In genomic region chrX:107721966-107722707, GRCh38 we compare ENCODE assay signal across 20 cellular contexts. TPM values are rescaled to one million over a fixed set of nuclear protein-coding genes. Genes with fewer than 3 reads are reported as not detected.
DNase-seq lines count a peak whose midpoint lies in the region; ATAC-seq and TF ChIP-seq lines count a peak whose summit lies in the region.
"Had no signal": no experiment of that assay in that cellular context is flagged by ENCODE, and none has a peak within 500 bp of the region (broad histone marks: within the 10 kb centered on the region; RNA-seq: fewer than 3 reads in every experiment).

No MANE protein-coding gene starts in this region.

- H3K36me3 Mint-ChIP-seq in activated B cell treated with CpG ODN at 0.5 μM for 24 hours (ENCODE audit: low read depth) = no peaks in the 10 kb centered on the region
- no peaks in the 10 kb centered on the region for H3K36me3 Mint-ChIP-seq in naive B cell
- H3K36me3 Mint-ChIP-seq: activated naive CD4-positive, alpha-beta T cell treated with anti-CD3 and anti-CD28 coated beads, Interleukin-2, amount 50 U/mL, for 24 hours; CD14-positive monocyte; natural killer cell had no signal

- H3K4me2 ChIP-seq in GM23248 (ENCODE audit: unreplicated experiment) = no peak overlapping the region

- no peak overlapping the region for H3K27ac ChIP-seq in GM23248
- H3K27ac ChIP-seq: 22Rv1, foreskin keratinocyte, lower lobe of right lung had no signal

- H3K27me3 ChIP-seq in GM23248 (replicated peaks; ENCODE audit: insufficient read depth) = no peaks in the 10 kb centered on the region
- H3K27me3 ChIP-seq: foreskin keratinocyte, upper lobe of left lung had no signal

- CTCF ChIA-PET in activated B cell treated with CpG ODN at 0.5 μM for 24 hours (lab: Charles Lee) = interaction anchor here (2.0 to 7.3 kb wide), 2 partner anchors 50 to 54 kb away, joined by 8 to 128 read pairs; partner anchors contain the start of gene TSC22D3

- no peaks in the 10 kb centered on the region for H3K9me3 ChIP-seq in GM23248 (ENCODE audit: low read depth)
- H3K9me3 ChIP-seq: HAP-1, lower lobe of right lung, upper lobe of left lung had no signal

- no peaks in the 10 kb centered on the region; the same call in 1 of the 2 replicates for H3K79me2 ChIP-seq in GM23248 (ENCODE audit: insufficient read depth)

- H3K9me3 Mint-ChIP-seq in activated B cell treated with CpG ODN at 0.5 μM for 24 hours = no peaks in the 10 kb centered on the region
- peaks cover 0 to 2% (median 0%) of the 10 kb centered on the region in 7 donors for H3K9me3 Mint-ChIP-seq in naive B cell
- H3K9me3 Mint-ChIP-seq: activated naive CD4-positive, alpha-beta T cell treated with anti-CD3 and anti-CD28 coated beads, Interleukin-2, amount 50 U/mL, for 24 hours; CD14-positive monocyte; natural killer cell had no signal

- H3K4me1 ChIP-seq in GM23248 (ENCODE audit: insufficient read depth) = peaks cover 8% of the 10 kb centered on the region

- no peaks in the 10 kb centered on the region for H3K36me3 ChIP-seq in GM23248 (ENCODE audit: low read depth)
- H3K36me3 ChIP-seq: HAP-1, lower lobe of right lung, upper lobe of left lung had no signal

- WGBS in GM23248 (ENCODE audit: low coverage in 1 of 2, low lambda C conversion rate in 2 of 2, missing lambda C conversion rate in 2 of 2), 2 experiments = 81% methylated on average over 5 of the region's 5 CpGs

- H3K9ac ChIP-seq in GM23248 = no peak overlapping the region

- H3K4me3 ChIP-seq in GM23248 = no peak overlapping the region
- H3K4me3 ChIP-seq: HAP-1, lower lobe of right lung, upper lobe of left lung had no signal

- H3K9me2 ChIP-seq in GM23248 (ENCODE audit: insufficient read depth) = no peaks in the 10 kb centered on the region

- no peaks in the 10 kb centered on the region for H3F3A ChIP-seq in GM23248 (ENCODE audit: insufficient read depth)

- ATAC-seq in activated B cell treated with CpG ODN at 0.5 μM for 24 hours (ENCODE audit: low read depth) (no peak), naive B cell (ENCODE audit: low read depth in 2 of 2) (no peak), HG03139 (IDR thresholded peaks at IDR 0.05; ENCODE audit: unreplicated experiment) (no peak)
- ATAC-seq: foreskin keratinocyte, lower lobe of right lung, natural killer cell had no signal

- DNase-seq in NCI-H748 (lab: John Stamatoyannopoulos, UW; ENCODE audit: unreplicated experiment) = peak; percentile 10
- DNase-seq in NCI-H748 treated with DMSO at 0.1 percent for 48 hours (lab: John Stamatoyannopoulos, UW) = no peak
- no peak for DNase-seq in activated B cell treated with CpG ODN at 0.5 μM for 24 hours
- DNase-seq in naive B cell = no peak
- DNase-seq in superior temporal gyrus (ENCODE audit: extremely low spot score) = peak; percentile 47
- DNase-seq in GM23248 = no peak
- no peak for DNase-seq in NCI-H510A (lab: John Stamatoyannopoulos, UW)
- DNase-seq: central memory CD4-positive, alpha-beta T cell; foreskin keratinocyte; natural killer cell; NCI-H2081 treated with DMSO at 0.1 percent for 48 hours; NCI-H82; stimulated activated CD4-positive, alpha-beta T cell treated with anti-CD3 and anti-CD28 coated beads, Interleukin-2, amount 100 ng/mL, for 48 hours; upper lobe of left lung had no signal

- POLR2A ChIA-PET in activated B cell treated with CpG ODN at 0.5 μM for 24 hours (lab: Charles Lee) = interaction anchor here (1.0 to 12.9 kb wide), 2 partner anchors 20 to 46 kb away, joined by 4 to 440 read pairs; no protein-coding TSS in a partner anchor

- H3K4me1 Mint-ChIP-seq in activated B cell treated with CpG ODN at 0.5 μM for 24 hours (peaks cover 52% of the 10 kb centered on the region), naive B cell (peaks cover 34 to 55% (median 50%) of the 10 kb centered on the region in 3 donors)

- TF ChIP-seq CTCF in activated B cell treated with CpG ODN at 0.5 μM for 24 hours (IDR thresholded peaks at IDR 0.05) = no peak

- H3K4me3 Mint-ChIP-seq in activated B cell treated with CpG ODN at 0.5 μM for 24 hours = peak overlapping the region; percentile 61
- peak overlapping the region in 7 of 8 donors; percentile 66 to 89 (median 85) for H3K4me3 Mint-ChIP-seq in naive B cell
- H3K4me3 Mint-ChIP-seq: activated naive CD4-positive, alpha-beta T cell treated with anti-CD3 and anti-CD28 coated beads, Interleukin-2, amount 50 U/mL, for 24 hours; natural killer cell had no signal

- in situ Hi-C loops in GM23248 (cut with MboI) = loop anchor here (10.0 kb wide), 1 partner anchor 187 kb away; no protein-coding TSS in a partner anchor

- no peaks in the 10 kb centered on the region for H3K27me3 Mint-ChIP-seq in activated B cell treated with CpG ODN at 0.5 μM for 24 hours
- H3K27me3 Mint-ChIP-seq in naive B cell = no peaks in the 10 kb centered on the region
- H3K27me3 Mint-ChIP-seq: activated naive CD4-positive, alpha-beta T cell treated with anti-CD3 and anti-CD28 coated beads, Interleukin-2, amount 50 U/mL, for 24 hours had no signal

- intact Hi-C loops in activated B cell treated with CpG ODN at 0.5 μM for 24 hours (cut with micrococcal nuclease) = loop anchor here (1.0 kb wide), 2 partner anchors 20 to 54 kb away; no protein-coding TSS in a partner anchor

- peak overlapping the region; percentile 85 for H3K27ac Mint-ChIP-seq in activated B cell treated with CpG ODN at 0.5 μM for 24 hours
- peak overlapping the region in 5 of 6 donors; percentile 86 to 96 (median 95) for H3K27ac Mint-ChIP-seq in naive B cell
- H3K27ac Mint-ChIP-seq: activated naive CD4-positive, alpha-beta T cell treated with anti-CD3 and anti-CD28 coated beads, Interleukin-2, amount 50 U/mL, for 24 hours; natural killer cell had no signal

- no peak overlapping the region for H2AFZ ChIP-seq in GM23248

- no peaks in the 10 kb centered on the region for H4K20me1 ChIP-seq in GM23248 (ENCODE audit: insufficient read depth)

RNA-seq across cellular contexts. Expression of gene TSC22D3, which starts 53.5 kb away (rescaled TPM):
- 80.6 and 80.8 TPM in 2 replicates for total RNA-seq in activated B cell treated with CpG ODN at 0.5 μM for 24 hours
- polyA plus RNA-seq in naive B cell (ENCODE audit: low read depth in 6 of 6) = 1,000 to 10,000 TPM in 5 of 6 donors, 100 to 1,000 TPM in 1; 962 to 3,491 (median 1,874) TPM
- total RNA-seq in GM23248 (2014; rRNA removed; shearing (Covaris generic)) = 28.8 and 49.0 TPM in 2 replicates
- 34.6 and 35.9 TPM in 2 replicates for polyA plus RNA-seq in GM23248 (2016; fragmentation: Nextera tagmentation; extraction: Ambion mirVana)

RNA-seq across cellular contexts. Expression of gene NCBP2L, which starts 55.4 kb away (rescaled TPM):
- total RNA-seq in activated B cell treated with CpG ODN at 0.5 μM for 24 hours = not detected in 2 replicates
- under 1 TPM in 1 of 6 donors, not detected in 5; 0.15 TPM for polyA plus RNA-seq in naive B cell (ENCODE audit: low read depth in 6 of 6)
- not detected in 2 replicates for total RNA-seq in GM23248 (2014; rRNA removed; shearing (Covaris generic))
- not detected in 2 replicates for polyA plus RNA-seq in GM23248 (2016; fragmentation: Nextera tagmentation; extraction: Ambion mirVana)
- total RNA-seq: foreskin keratinocyte, lower lobe of right lung had no signal
- polyA plus RNA-seq: CD14-positive monocyte, foreskin keratinocyte had no signal

Comparison
In these comparisons a context has a peak if more than half of its experiments do, and no peak if none do; other contexts are left out.
1. DNase-seq: peak in NCI-H748 (single experiment) and superior temporal gyrus (single experiment); none in NCI-H748 treated with DMSO at 0.1 percent for 48 hours (single experiment), activated B cell treated with CpG ODN at 0.5 μM for 24 hours (single experiment), naive B cell (single experiment), GM23248 (single experiment) and NCI-H510A (single experiment).